Comparison of ENCODE assay signal across 9 cellular contexts in the genomic region with DNA sequence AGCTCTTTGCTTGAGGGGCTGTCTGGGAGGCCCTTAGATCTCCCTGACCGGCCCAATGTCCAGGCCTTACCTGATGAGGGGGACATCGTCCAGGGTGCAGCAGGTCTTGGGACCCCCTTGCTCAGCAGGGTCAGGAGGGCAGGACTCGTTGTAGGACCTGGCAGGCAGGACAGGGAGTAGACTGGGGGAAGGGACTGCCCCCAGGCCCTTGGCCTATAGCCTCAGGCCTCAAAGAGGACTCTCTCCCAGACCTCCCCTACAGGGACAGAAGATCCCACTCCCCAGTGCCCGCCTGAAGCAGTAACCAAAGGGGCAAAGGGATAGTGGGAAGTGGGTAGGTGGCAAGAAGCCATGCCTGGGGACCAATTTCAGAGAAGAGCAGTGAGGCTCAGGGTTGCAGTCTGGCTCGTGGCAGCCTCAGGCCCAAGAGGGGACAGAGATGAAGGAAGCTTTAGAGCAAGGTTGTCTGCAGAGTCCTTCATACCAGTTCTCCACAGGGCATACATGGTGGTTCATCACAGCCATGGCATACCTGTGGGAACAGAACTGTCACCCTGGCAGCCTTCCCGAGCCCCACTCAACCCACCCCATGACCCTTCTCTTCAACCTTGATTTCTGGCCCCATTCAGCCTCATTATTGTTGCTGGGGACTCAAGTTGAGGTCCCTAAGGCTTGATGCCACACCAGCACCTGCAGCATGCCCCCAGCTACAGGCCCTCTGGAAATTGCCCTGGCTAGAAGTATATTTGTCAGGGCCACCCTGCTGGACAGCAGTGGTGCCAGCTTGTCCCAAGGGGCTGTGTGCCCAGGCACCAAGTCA. TPM values are rescaled to one million over a fixed set of nuclear protein-coding genes. Genes with fewer than 3 reads are reported as not detected.
DNase-seq lines count a peak whose midpoint lies in the region; ATAC-seq and TF ChIP-seq lines count a peak whose summit lies in the region.
"Had no signal": no experiment of that assay in that cellular context is flagged by ENCODE, and none has a peak within 500 bp of the region (broad histone marks: within the 10 kb centered on the region; RNA-seq: fewer than 3 reads in every experiment).

No MANE protein-coding gene starts in this region.

- POLR2A ChIA-PET in WTC11 (lab: Charles Lee) = interaction anchor here (0.5 to 1.1 kb wide), 2 partner anchors 11 to 39 kb away, joined by 3 to 4 read pairs; no protein-coding TSS in a partner anchor

- H3K36me3 Mint-ChIP-seq in Calu3 (ENCODE audit: insufficient read depth, unreplicated experiment) (peaks cover 71% of the 10 kb centered on the region), WTC11 (peaks cover 14% of the 10 kb centered on the region; the same call in 1 of the 2 replicates), progenitor cell of endocrine pancreas (ENCODE audit: insufficient read depth) (no peaks in the 10 kb centered on the region)

- H3K9me3 Mint-ChIP-seq in Calu3 (ENCODE audit: low read depth, unreplicated experiment) = no peaks in the 10 kb centered on the region
- no peaks in the 10 kb centered on the region for H3K9me3 Mint-ChIP-seq in WTC11
- H3K9me3 Mint-ChIP-seq in progenitor cell of endocrine pancreas (ENCODE audit: low read depth) = no peaks in the 10 kb centered on the region

- CTCF ChIA-PET in Calu3 (lab: Charles Lee) (interaction anchor here (0.7 kb wide), 1 partner anchor 8 kb away, joined by 4 read pairs; no protein-coding TSS in a partner anchor), WTC11 (lab: Charles Lee) (no interaction called here)

- H3K27me3 Mint-ChIP-seq in Calu3 (ENCODE audit: unreplicated experiment) = no peaks in the 10 kb centered on the region
- H3K27me3 Mint-ChIP-seq in WTC11 (ENCODE audit: low read depth) = no peaks in the 10 kb centered on the region
- no peaks in the 10 kb centered on the region for H3K27me3 Mint-ChIP-seq in progenitor cell of endocrine pancreas

- BruUV-seq in Calu3 (replicated peaks; lab: Mats Ljungman, UMichigan) = TSS peak; percentile 16

- ATAC-seq in WTC11 = no peak
- no peak for ATAC-seq in HG03432 (IDR thresholded peaks at IDR 0.05; ENCODE audit: unreplicated experiment)

- H3K4me3 ChIP-seq in fibroblast of mammary gland (ENCODE audit: control insufficient read depth, low read depth, low read length) = peak overlapping the region; percentile 92

- H3K4me3 Mint-ChIP-seq in Calu3 (ENCODE audit: low read depth, unreplicated experiment) (peak overlapping the region; percentile 92), WTC11 (peak overlapping the region; percentile 86), progenitor cell of endocrine pancreas (ENCODE audit: low read depth) (peak overlapping the region; percentile 85)

- intact Hi-C loops in Calu3 (cut with micrococcal nuclease; ENCODE audit: unreplicated experiment) = no loop called here

- TF ChIP-seq CTCF in Calu3 (IDR thresholded peaks at IDR 0.05; ENCODE audit: unreplicated experiment) = no peak
- TF ChIP-seq CTCF in WTC11 (IDR thresholded peaks at IDR 0.05) = no peak
- no peak for TF ChIP-seq CTCF in fibroblast of mammary gland (conservative IDR thresholded peaks at IDR 0.05; ENCODE audit: control insufficient read depth, insufficient read depth, low read depth, low read length)
- no peak for TF ChIP-seq CTCF in progenitor cell of endocrine pancreas (IDR thresholded peaks at IDR 0.05; ENCODE audit: unreplicated experiment)

- DNase-seq in Calu3 (no peak), WTC11 (ENCODE audit: low spot score) (no peak), fibroblast of mammary gland (ENCODE audit: low read depth) (no peak), progenitor cell of endocrine pancreas (ENCODE audit: low spot score, unreplicated experiment) (no peak), KG1 (lab: John Stamatoyannopoulos, UW) (no peak), epidermal melanocyte (ENCODE audit: insufficient read length, low spot score) (no peak), 8988T (no peak)
- DNase-seq: activated CD4-positive, alpha-beta T cell treated with anti-CD3 and anti-CD28 coated beads for 4 hours had no signal

- peaks cover 8% of the 10 kb centered on the region for H3K4me1 Mint-ChIP-seq in Calu3 (ENCODE audit: low read depth, unreplicated experiment)
- peaks cover 18% of the 10 kb centered on the region for H3K4me1 Mint-ChIP-seq in WTC11
- H3K4me1 Mint-ChIP-seq in progenitor cell of endocrine pancreas (ENCODE audit: low read depth) = peaks cover 16% of the 10 kb centered on the region

- peak overlapping the region; percentile 63 for H3K27ac Mint-ChIP-seq in Calu3 (ENCODE audit: unreplicated experiment)
- 0 out of 2 replicates have a peak overlapping the region, but pooled peaks have one; percentile 15 for H3K27ac Mint-ChIP-seq in WTC11
- H3K27ac Mint-ChIP-seq in progenitor cell of endocrine pancreas = no peak overlapping the region

TF ChIP-seq in WTC11, 78 proteins besides CTCF, POLR2A, EP300 and RAD21:
- TF ChIP-seq, protein P1, sequence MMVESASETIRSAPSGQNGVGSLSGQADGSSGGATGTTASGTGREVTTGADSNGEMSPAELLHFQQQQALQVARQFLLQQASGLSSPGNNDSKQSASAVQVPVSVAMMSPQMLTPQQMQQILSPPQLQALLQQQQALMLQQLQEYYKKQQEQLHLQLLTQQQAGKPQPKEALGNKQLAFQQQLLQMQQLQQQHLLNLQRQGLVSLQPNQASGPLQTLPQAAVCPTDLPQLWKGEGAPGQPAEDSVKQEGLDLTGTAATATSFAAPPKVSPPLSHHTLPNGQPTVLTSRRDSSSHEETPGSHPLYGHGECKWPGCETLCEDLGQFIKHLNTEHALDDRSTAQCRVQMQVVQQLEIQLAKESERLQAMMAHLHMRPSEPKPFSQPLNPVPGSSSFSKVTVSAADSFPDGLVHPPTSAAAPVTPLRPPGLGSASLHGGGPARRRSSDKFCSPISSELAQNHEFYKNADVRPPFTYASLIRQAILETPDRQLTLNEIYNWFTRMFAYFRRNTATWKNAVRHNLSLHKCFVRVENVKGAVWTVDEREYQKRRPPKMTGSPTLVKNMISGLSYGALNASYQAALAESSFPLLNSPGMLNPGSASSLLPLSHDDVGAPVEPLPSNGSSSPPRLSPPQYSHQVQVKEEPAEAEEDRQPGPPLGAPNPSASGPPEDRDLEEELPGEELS (CRISPR knock-in tag; IDR thresholded peaks at IDR 0.05) = no peak
- TF ChIP-seq SOX15 (CRISPR knock-in tag; IDR thresholded peaks at IDR 0.05) (no peak), IRF2 (CRISPR knock-in tag; IDR thresholded peaks at IDR 0.05; ENCODE audit: borderline replicate concordance, low read depth) (no peak), MYBL2 (CRISPR knock-in tag; IDR thresholded peaks at IDR 0.05) (no peak), ETV6 (CRISPR knock-in tag; IDR thresholded peaks at IDR 0.05) (no peak), PRRX2 (CRISPR knock-in tag; IDR thresholded peaks at IDR 0.05) (no peak)
- TF ChIP-seq, protein P2, sequence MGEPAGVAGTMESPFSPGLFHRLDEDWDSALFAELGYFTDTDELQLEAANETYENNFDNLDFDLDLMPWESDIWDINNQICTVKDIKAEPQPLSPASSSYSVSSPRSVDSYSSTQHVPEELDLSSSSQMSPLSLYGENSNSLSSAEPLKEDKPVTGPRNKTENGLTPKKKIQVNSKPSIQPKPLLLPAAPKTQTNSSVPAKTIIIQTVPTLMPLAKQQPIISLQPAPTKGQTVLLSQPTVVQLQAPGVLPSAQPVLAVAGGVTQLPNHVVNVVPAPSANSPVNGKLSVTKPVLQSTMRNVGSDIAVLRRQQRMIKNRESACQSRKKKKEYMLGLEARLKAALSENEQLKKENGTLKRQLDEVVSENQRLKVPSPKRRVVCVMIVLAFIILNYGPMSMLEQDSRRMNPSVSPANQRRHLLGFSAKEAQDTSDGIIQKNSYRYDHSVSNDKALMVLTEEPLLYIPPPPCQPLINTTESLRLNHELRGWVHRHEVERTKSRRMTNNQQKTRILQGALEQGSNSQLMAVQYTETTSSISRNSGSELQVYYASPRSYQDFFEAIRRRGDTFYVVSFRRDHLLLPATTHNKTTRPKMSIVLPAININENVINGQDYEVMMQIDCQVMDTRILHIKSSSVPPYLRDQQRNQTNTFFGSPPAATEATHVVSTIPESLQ (CRISPR knock-in tag; IDR thresholded peaks at IDR 0.05) = no peak

RNA-seq across cellular contexts. Expression of a gene that starts 1.3 kb away (rescaled TPM):
- total RNA-seq in Calu3 (2022) = 12.1 and 13.3 TPM in 2 replicates
- 20.9 to 23.1 TPM (median 21.6 TPM) in 3 replicates for total RNA-seq in WTC11 (2021)
- total RNA-seq in progenitor cell of endocrine pancreas = 24.9 and 26.0 TPM in 2 replicates

RNA-seq across cellular contexts. Expression of a gene that starts 5.6 kb away (rescaled TPM):
- total RNA-seq in Calu3 (2022) = 101 and 102 TPM in 2 replicates
- total RNA-seq in WTC11 (2021) = 95.4 to 108 TPM (median 102 TPM) in 3 replicates
- total RNA-seq in progenitor cell of endocrine pancreas = 82.3 and 85.7 TPM in 2 replicates

RNA-seq across cellular contexts. Expression of a gene that starts 10.7 kb away (rescaled TPM):
- total RNA-seq in Calu3 (2022) (39.2 and 40.4 TPM in 2 replicates), WTC11 (2021) (63.8 to 69.6 TPM (median 65.0 TPM) in 3 replicates), progenitor cell of endocrine pancreas (67.1 and 71.0 TPM in 2 replicates)

RNA-seq across cellular contexts. Expression of a gene that starts 14.8 kb away (rescaled TPM):
- 58.4 and 62.6 TPM in 2 replicates for total RNA-seq in Calu3 (2022)
- 72.4 to 81.6 TPM (median 75.4 TPM) in 3 replicates for total RNA-seq in WTC11 (2021)
- total RNA-seq in progenitor cell of endocrine pancreas = 58.1 and 59.7 TPM in 2 replicates

RNA-seq across cellular contexts. Expression of a gene that starts 16.9 kb away (rescaled TPM):
- total RNA-seq in Calu3 (2022) (10.0 and 10.1 TPM in 2 replicates), WTC11 (2021) (6.3 to 7.4 TPM (median 7.0 TPM) in 3 replicates), progenitor cell of endocrine pancreas (4.2 TPM in 2 replicates)
